27 cellular contexts compared by ENCODE assay signal in genomic region chr2:203878060-203878459, GRCh38. TPM values are rescaled to one million over a fixed set of nuclear protein-coding genes. Genes with fewer than 3 reads are reported as not detected.
DNase-seq lines count a peak whose midpoint lies in the region; ATAC-seq and TF ChIP-seq lines count a peak whose summit lies in the region.
"Had no signal": no experiment of that assay in that cellular context is flagged by ENCODE, and none has a peak within 500 bp of the region (broad histone marks: within the 10 kb centered on the region; RNA-seq: fewer than 3 reads in every experiment).

No MANE protein-coding gene starts in this region.

- H3K9ac ChIP-seq in SK-N-SH (no peak overlapping the region), neural cell (ENCODE audit: low read length) (no peak overlapping the region)
- H3K9ac ChIP-seq: BLaER1 treated with 17β-estradiol and CSF1 and Interleukin-3, amounts not matched to agents 10 nM and 100 nM; parathyroid adenoma had no signal

- H3K79me2 ChIP-seq in SK-N-SH (ENCODE audit: insufficient read depth) (no peaks in the 10 kb centered on the region), neural cell (replicated peaks; ENCODE audit: insufficient read depth, low read length) (no peaks in the 10 kb centered on the region)
- H3K79me2 ChIP-seq: parathyroid adenoma had no signal

- CTCF ChIA-PET in SK-N-SH (lab: Yijun Ruan, JAX): no interaction called here

- H3K36me3 ChIP-seq in SK-N-SH (replicated peaks in 1 of 2; ENCODE audit: control insufficient read depth in 1 of 2, insufficient read depth in 2 of 2, low read length in 1 of 2) (no peaks in the 10 kb centered on the region), neural cell (ENCODE audit: insufficient read depth, low read length) (no peaks in the 10 kb centered on the region)
- H3K36me3 ChIP-seq: BLaER1 treated with 17β-estradiol and CSF1 and Interleukin-3, amounts not matched to agents 10 nM and 100 nM; left lung; right lobe of liver had no signal

- H4K20me1 ChIP-seq in SK-N-SH (ENCODE audit: insufficient read depth) (no peaks in the 10 kb centered on the region), neural cell (ENCODE audit: insufficient read depth) (no peaks in the 10 kb centered on the region)
- H4K20me1 ChIP-seq: BLaER1 treated with 17β-estradiol and CSF1 and Interleukin-3, amounts not matched to agents 10 nM and 100 nM had no signal

- ATAC-seq in SK-N-SH treated with all-trans-retinoic acid at 6 μM for 48 hours (peak; percentile 50; the same call in 1 of the 3 replicates), HG02571 (IDR thresholded peaks at IDR 0.05; ENCODE audit: unreplicated experiment) (no peak)
- peak; percentile 16 for ATAC-seq in activated T-helper 17 cell treated with anti-CD3 and anti-CD28 coated beads, Interleukin-2, amount 50 U/mL, for 72 hours (replicated peaks)
- ATAC-seq: GM23338, left lung, natural killer cell, right lobe of liver, Right ventricle myocardium inferior had no signal

- H3F3A ChIP-seq in SK-N-SH (replicated peaks; ENCODE audit: insufficient read depth) (no peaks in the 10 kb centered on the region), neural cell (ENCODE audit: insufficient read depth, low read length, poor library complexity, severe bottlenecking) (peaks cover 3% of the 10 kb centered on the region)

- DNase-seq in SK-N-SH (no peak), ELR (ENCODE audit: low read depth) (peak; percentile 7), NCI-H187 treated with DMSO at 0.1 percent for 48 hours (lab: John Stamatoyannopoulos, UW) (no peak)
- DNase-seq in central memory CD4-positive, alpha-beta T cell: no peak
- DNase-seq: activated CD4-positive, alpha-beta T cell treated with anti-CD3 and anti-CD28 coated beads for 48 hours; activated gamma-delta T cell; Calu3; EL; head of caudate nucleus; left lung; midbrain; natural killer cell; NCI-H2107; NCI-H526 treated with DMSO at 0.1 percent for 48 hours; right lobe of liver; SW 1271 had no signal

- no peak overlapping the region for H2AFZ ChIP-seq in SK-N-SH (ENCODE audit: low read depth)
- no peak overlapping the region for H2AFZ ChIP-seq in neural cell (ENCODE audit: low read depth, low read length)
- H2AFZ ChIP-seq: GM23338, parathyroid adenoma had no signal

- H3K4me3 ChIP-seq in SK-N-SH (ENCODE audit: low read depth in 2 of 2, low read length in 1 of 2): no peak overlapping the region
- H3K4me3 ChIP-seq in neural cell (ENCODE audit: low read length): peak overlapping the region; percentile 14
- H3K4me3 ChIP-seq: BLaER1 treated with 17β-estradiol and CSF1 and Interleukin-3, amounts not matched to agents 10 nM and 100 nM; coronary artery; GM23338; left lung; right lobe of liver had no signal

- no peak overlapping the region for H3K4me2 ChIP-seq in SK-N-SH
- no peak overlapping the region for H3K4me2 ChIP-seq in neural cell (ENCODE audit: low read length)
- H3K4me2 ChIP-seq: GM23338 had no signal

- WGBS in SK-N-SH (ENCODE audit: low lambda C conversion rate): 27% methylated on average over 5 of the region's 5 CpGs

- H3K9me3 Mint-ChIP-seq in activated T-helper 17 cell treated with anti-CD3 and anti-CD28 coated beads, Interleukin-2, amount 50 U/mL, for 72 hours: no peaks in the 10 kb centered on the region
- H3K9me3 Mint-ChIP-seq: GM23338, natural killer cell, type B pancreatic cell had no signal

- H3K4me1 ChIP-seq in SK-N-SH (ENCODE audit: control insufficient read depth in 1 of 2, insufficient read depth in 2 of 2, low read depth in 1 of 2, low read length in 1 of 2): no peaks in the 10 kb centered on the region
- H3K4me1 ChIP-seq: left lung, parathyroid adenoma, right lobe of liver had no signal

- H3K4me3 Mint-ChIP-seq in activated T-helper 17 cell treated with anti-CD3 and anti-CD28 coated beads, Interleukin-2, amount 50 U/mL, for 72 hours: peak overlapping the region; percentile 32
- H3K4me3 Mint-ChIP-seq: GM23338, natural killer cell, type B pancreatic cell had no signal

- peak overlapping the region; percentile 50 for H3K27ac Mint-ChIP-seq in activated T-helper 17 cell treated with anti-CD3 and anti-CD28 coated beads, Interleukin-2, amount 50 U/mL, for 72 hours
- H3K27ac Mint-ChIP-seq: GM23338, natural killer cell, type B pancreatic cell had no signal

- no peaks in the 10 kb centered on the region for H3K9me2 ChIP-seq in SK-N-SH
- no peaks in the 10 kb centered on the region for H3K9me2 ChIP-seq in neural cell (ENCODE audit: insufficient read depth, low read length)

- TF ChIP-seq CTCF in SK-N-SH (IDR thresholded peaks at IDR 0.05): no peak
- TF ChIP-seq CTCF in neural cell (IDR thresholded peaks at IDR 0.05; ENCODE audit: poor library complexity, severe bottlenecking): no peak

- H3K27ac ChIP-seq in SK-N-SH (ENCODE audit: low read depth in 2 of 2, low read length in 1 of 2) (no peak overlapping the region), neural cell (ENCODE audit: low read length) (peak overlapping the region; percentile 62)
- H3K27ac ChIP-seq: BLaER1 treated with 17β-estradiol and CSF1 and Interleukin-3, amounts not matched to agents 10 nM and 100 nM; coronary artery; left lung; parathyroid adenoma; right lobe of liver had no signal

- H3K9me3 ChIP-seq in SK-N-SH (no peaks in the 10 kb centered on the region), neural cell (ENCODE audit: low read length) (no peaks in the 10 kb centered on the region)
- H3K9me3 ChIP-seq: BLaER1 treated with 17β-estradiol and CSF1 and Interleukin-3, amounts not matched to agents 10 nM and 100 nM; left lung; right lobe of liver had no signal

- POLR2A ChIA-PET in SK-N-SH (lab: Yijun Ruan, JAX): no interaction called here

- peaks cover 22% of the 10 kb centered on the region for H3K4me1 Mint-ChIP-seq in activated T-helper 17 cell treated with anti-CD3 and anti-CD28 coated beads, Interleukin-2, amount 50 U/mL, for 72 hours
- H3K4me1 Mint-ChIP-seq: GM23338 had no signal

- no peak for TF ChIP-seq RAD21 in SK-N-SH (IDR thresholded peaks at IDR 0.05; ENCODE audit: low read length)
- no peak for TF ChIP-seq RAD21 in neural cell (conservative IDR thresholded peaks at IDR 0.05)

- H3K27me3 ChIP-seq in SK-N-SH (ENCODE audit: insufficient read depth) (no peaks in the 10 kb centered on the region; the same call in 1 of the 2 replicates), neural cell (ENCODE audit: insufficient read depth, low read depth, low read length) (no peaks in the 10 kb centered on the region)
- H3K27me3 ChIP-seq: BLaER1 treated with 17β-estradiol and CSF1 and Interleukin-3, amounts not matched to agents 10 nM and 100 nM; left lung; right lobe of liver had no signal

- no peaks in the 10 kb centered on the region for H3K27me3 Mint-ChIP-seq in activated T-helper 17 cell treated with anti-CD3 and anti-CD28 coated beads, Interleukin-2, amount 50 U/mL, for 72 hours

- no peak for TF ChIP-seq EP300 in SK-N-SH (IDR thresholded peaks at IDR 0.05; ENCODE audit: borderline replicate concordance in 1 of 2, low read depth in 1 of 2, low read length in 1 of 2)
- TF ChIP-seq EP300 in neural cell (conservative IDR thresholded peaks at IDR 0.05; ENCODE audit: poor library complexity, severe bottlenecking): peak; percentile 38

- H3K36me3 Mint-ChIP-seq in activated T-helper 17 cell treated with anti-CD3 and anti-CD28 coated beads, Interleukin-2, amount 50 U/mL, for 72 hours (ENCODE audit: low read depth): peaks cover 23% of the 10 kb centered on the region
- H3K36me3 Mint-ChIP-seq: natural killer cell, type B pancreatic cell had no signal

TF ChIP-seq in SK-N-SH treated with all-trans-retinoic acid at 6 μM for 48 hours, 23 proteins besides CTCF, POLR2A, EP300 and RAD21 (continues in another document):
- TF ChIP-seq TCF4 (CRISPR knock-in tag; IDR thresholded peaks at IDR 0.05; ENCODE audit: borderline replicate concordance) (no peak), ZC3H10 (CRISPR knock-in tag; IDR thresholded peaks at IDR 0.05) (no peak), ISL1 (CRISPR knock-in tag; IDR thresholded peaks at IDR 0.05) (no peak), RARB (CRISPR knock-in tag; IDR thresholded peaks at IDR 0.05) (no peak), ARNTL (CRISPR knock-in tag; IDR thresholded peaks at IDR 0.05; ENCODE audit: borderline replicate concordance, low read depth) (no peak), ZNF565 (CRISPR knock-in tag; conservative IDR thresholded peaks at IDR 0.05; ENCODE audit: low read depth) (no peak), PPARA (CRISPR knock-in tag; IDR thresholded peaks at IDR 0.05; ENCODE audit: borderline replicate concordance) (no peak)

TF ChIP-seq in SK-N-SH, 30 proteins besides CTCF, POLR2A, EP300 and RAD21 (continues in another document):
- TF ChIP-seq USF2 (IDR thresholded peaks at IDR 0.05; ENCODE audit: borderline replicate concordance, low read depth, low read length): no peak
- TF ChIP-seq RCOR1 (IDR thresholded peaks at IDR 0.05; ENCODE audit: low read length): no peak

RNA-seq across cellular contexts. Expression of gene CTLA4, which starts 10.5 kb away (rescaled TPM):
- polyA plus RNA-seq in SK-N-SH (2012; rRNA removed) (0.03 TPM in 1 of 2 replicates, not detected in the other), neural cell (not detected in 2 replicates)
- 0.01 TPM in 1 of 2 replicates, not detected in the other for polyA plus RNA-seq in SK-N-SH (2012; cell fraction: cytosol; rRNA removed)
- polyA plus RNA-seq in SK-N-SH (2012; cell fraction: nucleus; rRNA removed): 0.26 and 0.97 TPM in 2 replicates
- 100 to 1,000 TPM; 282 to 334 TPM for total RNA-seq in activated T-helper 17 cell treated with anti-CD3 and anti-CD28 coated beads, Interleukin-2, amount 50 U/mL, for 72 hours
- polyA minus RNA-seq in neural cell: not detected in 2 replicates
- total RNA-seq: Calu3, GM23338, OCI-LY7, right lobe of liver had no signal
- polyA plus RNA-seq: GM23338 had no signal

RNA-seq across cellular contexts. Expression of gene ICOS, which starts 58.5 kb away (rescaled TPM):
- not detected in 2 replicates for polyA plus RNA-seq in SK-N-SH (2012; rRNA removed)
- not detected in 2 replicates for polyA plus RNA-seq in SK-N-SH (2012; cell fraction: cytosol; rRNA removed)
- not detected in 2 replicates for polyA plus RNA-seq in SK-N-SH (2012; cell fraction: nucleus; rRNA removed)
- total RNA-seq in activated T-helper 17 cell treated with anti-CD3 and anti-CD28 coated beads, Interleukin-2, amount 50 U/mL, for 72 hours: 100 to 1,000 TPM; 146 to 194 TPM
- not detected in 2 replicates for polyA plus RNA-seq in neural cell
- polyA minus RNA-seq in neural cell: not detected in 2 replicates
- total RNA-seq: Calu3, GM23338, OCI-LY7, Right ventricle myocardium inferior had no signal
- polyA plus RNA-seq: GM23338 had no signal
